Comparison of ENCODE assay signal across 8 cellular contexts in genomic region chr3:160885791-160886286, GRCh38.
A peak's percentile ranks its signal among the peaks of the same experiment; 100 is the strongest.
DNase-seq lines count a peak whose midpoint lies in the region; ATAC-seq, FAIRE-seq and TF ChIP-seq lines count a peak whose summit lies in the region.

No MANE protein-coding gene starts in this region.

- H3K27ac Mint-ChIP-seq in activated CD4-positive, alpha-beta memory T cell treated with anti-CD3 and anti-CD28 coated beads for 36 hours, result no peak overlapping the region

- H3K36me3 Mint-ChIP-seq in activated CD4-positive, alpha-beta memory T cell treated with anti-CD3 and anti-CD28 coated beads for 36 hours, result peaks cover 3% of the 10 kb centered on the region

- RAD21 ChIA-PET in GM12878 (lab: Charles Lee; ENCODE audit: unreplicated experiment), result interaction anchor here (0.6 kb wide), 1 partner anchor 23 kb away, joined by 3 read pairs; no protein-coding TSS in a partner anchor

- POLR2A ChIA-PET in GM12878 (lab: Charles Lee) (interaction anchor here (0.8 kb wide), 1 partner anchor 21 kb away, joined by 3 read pairs; no protein-coding TSS in a partner anchor), RWPE1 (lab: Yijun Ruan, JAX; ENCODE audit: low non-redundant PET) (no interaction called here)
- POLR2A ChIA-PET in activated CD4-positive, alpha-beta memory T cell treated with anti-CD3 and anti-CD28 coated beads for 36 hours (lab: Charles Lee), result no interaction called here

- TF ChIP-seq CTCF in MM.1S (IDR thresholded peaks at IDR 0.05; ENCODE audit: low read length), result no peak
- TF ChIP-seq CTCF in GM12878 (IDR thresholded peaks at IDR 0.05 in 2 of 3, conservative IDR thresholded peaks at IDR 0.05 in 1 of 3; ENCODE audit: control insufficient read depth in 2 of 3, extremely low read depth in 1 of 3, insufficient read depth in 1 of 3, low read depth in 3 of 3, low read length in 3 of 3), result no peak
- TF ChIP-seq CTCF in RWPE1 (conservative IDR thresholded peaks at IDR 0.05; ENCODE audit: low read depth), result no peak

- H3K4me1 ChIP-seq in GM23248 (ENCODE audit: insufficient read depth) (no peaks in the 10 kb centered on the region), MM.1S (ENCODE audit: low read length) (no peaks in the 10 kb centered on the region), GM12878 (ENCODE audit: control insufficient read depth, insufficient read depth, low read length) (peaks cover 11% of the 10 kb centered on the region)

- no peak overlapping the region for H3K9ac ChIP-seq in GM23248
- H3K9ac ChIP-seq in MM.1S (ENCODE audit: low read length), result no peak overlapping the region
- no peak overlapping the region for H3K9ac ChIP-seq in GM12878 (ENCODE audit: control insufficient read depth, insufficient read depth, low read length)

- peaks cover 23% of the 10 kb centered on the region for H3K9me3 Mint-ChIP-seq in activated CD4-positive, alpha-beta memory T cell treated with anti-CD3 and anti-CD28 coated beads for 36 hours

- no peak for FAIRE-seq in GM12878 (lab: Jason Lieb, UNC)

- H3K9me3 ChIP-seq in GM23248 (ENCODE audit: low read depth) (no peaks in the 10 kb centered on the region), MM.1S (replicated peaks; ENCODE audit: insufficient read depth, low read length) (no peaks in the 10 kb centered on the region), GM12878 (replicated peaks; ENCODE audit: control insufficient read depth, insufficient read depth, low read length) (no peaks in the 10 kb centered on the region; the same call in 2 of the 3 replicates)

- in situ Hi-C loops in GM23248 (cut with MboI), result no loop called here
- in situ Hi-C loops in GM12878 (cut with MboI), result no loop called here

- H2AFZ ChIP-seq in GM23248 (no peak overlapping the region), MM.1S (ENCODE audit: low read length) (no peak overlapping the region), GM12878 (ENCODE audit: control insufficient read depth, low read depth, low read length) (peak overlapping the region; percentile 24)

- H4K20me1 ChIP-seq in GM23248 (ENCODE audit: insufficient read depth) (no peaks in the 10 kb centered on the region), MM.1S (ENCODE audit: insufficient read depth, low read length) (no peaks in the 10 kb centered on the region), GM12878 (ENCODE audit: control insufficient read depth, insufficient read depth) (no peaks in the 10 kb centered on the region)

- TF ChIP-seq RAD21 in GM12878 (IDR thresholded peaks at IDR 0.05; ENCODE audit: insufficient read depth, low read depth, low read length), result no peak

- H3K4me3 Mint-ChIP-seq in activated CD4-positive, alpha-beta memory T cell treated with anti-CD3 and anti-CD28 coated beads for 36 hours, result no peak overlapping the region

- H3F3A ChIP-seq in GM23248 (ENCODE audit: insufficient read depth) (no peaks in the 10 kb centered on the region), MM.1S (ENCODE audit: insufficient read depth, low read length) (no peaks in the 10 kb centered on the region)

- BruUV-seq in GM12878 (replicated peaks; lab: Mats Ljungman, UMichigan), result no TSS peak

- TF ChIP-seq EP300 in GM12878 (IDR thresholded peaks at IDR 0.05; ENCODE audit: borderline replicate concordance in 1 of 2, control insufficient read depth in 1 of 2, low read depth in 2 of 2, low read length in 2 of 2), result 0 out of 4 replicates have a peak, but pooled peaks of 1 of the 2 experiments have one; percentile 29

- ATAC-seq in GM12878, result peak; percentile 80

- H3K4me3 ChIP-seq in GM23248, result no peak overlapping the region
- no peak overlapping the region for H3K4me3 ChIP-seq in MM.1S (ENCODE audit: low read length)
- no peak overlapping the region for H3K4me3 ChIP-seq in GM12878

- H3K27me3 ChIP-seq in GM23248 (replicated peaks; ENCODE audit: insufficient read depth), result no peaks in the 10 kb centered on the region
- no peaks in the 10 kb centered on the region for H3K27me3 ChIP-seq in MM.1S (replicated peaks; ENCODE audit: insufficient read depth, low read length)
- H3K27me3 ChIP-seq in GM12878 (replicated peaks in 1 of 2; ENCODE audit: control insufficient read depth in 2 of 2, insufficient read depth in 2 of 2, low read length in 1 of 2), result no peaks in the 10 kb centered on the region

- no peaks in the 10 kb centered on the region for H3K27me3 Mint-ChIP-seq in activated CD4-positive, alpha-beta memory T cell treated with anti-CD3 and anti-CD28 coated beads for 36 hours

- no peaks in the 10 kb centered on the region for H3K79me2 ChIP-seq in GM23248 (ENCODE audit: insufficient read depth)
- no peaks in the 10 kb centered on the region for H3K79me2 ChIP-seq in MM.1S (ENCODE audit: low read length)
- no peaks in the 10 kb centered on the region for H3K79me2 ChIP-seq in GM12878 (ENCODE audit: control insufficient read depth, insufficient read depth, low read length)

- no peak overlapping the region for H3K4me2 ChIP-seq in GM23248 (ENCODE audit: unreplicated experiment)
- H3K4me2 ChIP-seq in MM.1S (ENCODE audit: low read depth, low read length), result no peak overlapping the region
- H3K4me2 ChIP-seq in GM12878 (ENCODE audit: control insufficient read depth, insufficient read depth), result peak overlapping the region; percentile 73

- no peak for TF ChIP-seq POLR2A in GM12878 (IDR thresholded peaks at IDR 0.05; ENCODE audit: low read depth, low read length)

- H3K36me3 ChIP-seq in GM23248 (ENCODE audit: low read depth), result no peaks in the 10 kb centered on the region
- no peaks in the 10 kb centered on the region for H3K36me3 ChIP-seq in MM.1S (replicated peaks; ENCODE audit: insufficient read depth, low read length)
- no peaks in the 10 kb centered on the region for H3K36me3 ChIP-seq in GM12878 (ENCODE audit: control insufficient read depth in 2 of 2, insufficient read depth in 2 of 2, low read length in 1 of 2)

- H3K27ac ChIP-seq in GM23248 (no peak overlapping the region), MM.1S (ENCODE audit: low read length) (no peak overlapping the region), GM12878 (ENCODE audit: control insufficient read depth, insufficient read depth) (peak overlapping the region; percentile 42; the same call in 1 of the 2 replicates), RWPE1 (no peak overlapping the region)

- H3K4me1 Mint-ChIP-seq in activated CD4-positive, alpha-beta memory T cell treated with anti-CD3 and anti-CD28 coated beads for 36 hours (ENCODE audit: low read depth), result no peaks in the 10 kb centered on the region

- H3K9me2 ChIP-seq in GM23248 (ENCODE audit: insufficient read depth) (no peaks in the 10 kb centered on the region), MM.1S (replicated peaks; ENCODE audit: insufficient read depth, low read length) (no peaks in the 10 kb centered on the region)

- DNase-seq in ELF-1 (ENCODE audit: low read depth, low spot score) (peak; percentile 98), GM23248 (peak; percentile 22), MM.1S (peak; percentile 28), GM12878 (ENCODE audit: low read depth, low spot score) (peak; percentile 13), midbrain (lab: John Stamatoyannopoulos, UW) (peak; percentile 29), NCI-H2081 treated with DMSO at 0.1 percent for 48 hours (lab: John Stamatoyannopoulos, UW) (no peak), RWPE1 (ENCODE audit: low spot score) (no peak)
- DNase-seq in activated CD4-positive, alpha-beta memory T cell treated with anti-CD3 and anti-CD28 coated beads for 36 hours, result no peak

- SMC1A ChIA-PET in GM12878 (lab: Charles Lee; ENCODE audit: uncharacterized antibody, unreplicated experiment), result interaction anchor here (1.2 kb wide), 1 partner anchor 11 kb away, joined by 3 read pairs; no protein-coding TSS in a partner anchor

- 4 to 13% methylated on average over 5 of the region's 5 CpGs for WGBS in GM23248 (ENCODE audit: low coverage in 1 of 2, low lambda C conversion rate in 2 of 2, missing lambda C conversion rate in 2 of 2), 2 experiments
- 0% methylated on average over 5 of the region's 5 CpGs for WGBS in GM12878 (ENCODE audit: insufficient coverage, insufficient replicate concordance, low lambda C conversion rate, missing lambda C conversion rate)

- CTCF ChIA-PET in GM12878 (lab: Yijun Ruan, JAX), result interaction anchor here (0.5 kb wide), 1 partner anchor 386 kb away, joined by 4 read pairs; no protein-coding TSS in a partner anchor
- CTCF ChIA-PET in activated CD4-positive, alpha-beta memory T cell treated with anti-CD3 and anti-CD28 coated beads for 36 hours (lab: Charles Lee), result no interaction called here
- CTCF ChIA-PET in RWPE1 (lab: Yijun Ruan, JAX), result no interaction called here

- intact Hi-C loops in GM12878 (cut with micrococcal nuclease; ENCODE audit: unreplicated experiment), result no loop called here
- intact Hi-C loops in activated CD4-positive, alpha-beta memory T cell treated with anti-CD3 and anti-CD28 coated beads for 36 hours (cut with micrococcal nuclease), result no loop called here

TF ChIP-seq in GM12878, 131 proteins besides CTCF, POLR2A, EP300 and RAD21 (continues in another document):
- TF ChIP-seq STAT1 (conservative IDR thresholded peaks at IDR 0.05), result no peak
- no peak for TF ChIP-seq SMARCA5 (IDR thresholded peaks at IDR 0.05)
- TF ChIP-seq FOXM1 (IDR thresholded peaks at IDR 0.05; ENCODE audit: low read depth, low read length), result 0 out of 2 replicates have a peak, but pooled peaks have one; percentile 41
- no peak for TF ChIP-seq ZBTB40 (IDR thresholded peaks at IDR 0.05; ENCODE audit: borderline replicate concordance)

Comparison
In these comparisons a context has a peak if more than half of its experiments do, and no peak if none do; other contexts are left out.
1. DNase-seq: peak in ELF-1 (single experiment), GM23248 (single experiment), MM.1S (single experiment), GM12878 (single experiment) and midbrain (single experiment); none in NCI-H2081 treated with DMSO at 0.1 percent for 48 hours (single experiment), activated CD4-positive, alpha-beta memory T cell treated with anti-CD3 and anti-CD28 coated beads for 36 hours (single experiment) and RWPE1 (single experiment).